ENCODE assay signal across 2 cellular contexts in genomic region chr12:85186236-85186635, GRCh38.
TF ChIP-seq lines count a peak whose summit lies in the region.

No MANE protein-coding gene starts in this region.

TF ChIP-seq in PFSK-1, 5 proteins besides CTCF, POLR2A, EP300 and RAD21 (continued from another document):
- TF ChIP-seq REST (IDR thresholded peaks at IDR 0.05; ENCODE audit: insufficient read depth in 1 of 2, low read depth in 2 of 2, low read length in 2 of 2): peak in 1 of 2 experiments; percentile 77; a peak in 1 of 4 replicates
- TF ChIP-seq FOXP2 (optimal IDR thresholded peaks at IDR 0.05; ENCODE audit: borderline replicate concordance, extremely low read depth, extremely low read length, insufficient read depth): peak; percentile 68
- 0 out of 2 replicates have a peak, but pooled peaks have one; percentile 46 for TF ChIP-seq TAF1 (IDR thresholded peaks at IDR 0.05; ENCODE audit: borderline replicate concordance, insufficient read depth, low read length)
- TF ChIP-seq SIN3A (IDR thresholded peaks at IDR 0.05; ENCODE audit: borderline replicate concordance, insufficient read depth, low read length): peak; percentile 95; the same call in 1 of the 2 replicates

TF ChIP-seq in H1, 55 proteins besides CTCF, POLR2A, EP300 and RAD21 (continued from another document):
- no peak for TF ChIP-seq CHD7 (IDR thresholded peaks at IDR 0.05; ENCODE audit: insufficient replicate concordance, low read length)
- no peak for TF ChIP-seq SRF (IDR thresholded peaks at IDR 0.05; ENCODE audit: low read depth, low read length)
- no peak for TF ChIP-seq SP1 (IDR thresholded peaks at IDR 0.05; ENCODE audit: low read depth, low read length)
- TF ChIP-seq SIN3A (conservative IDR thresholded peaks at IDR 0.05 in 1 of 2, IDR thresholded peaks at IDR 0.05 in 1 of 2; ENCODE audit: low read depth in 1 of 2, low read length in 2 of 2): no peak
- TF ChIP-seq MAX (IDR thresholded peaks at IDR 0.05): no peak
